ENCODE assay signal across 23 cellular contexts in the genomic region with DNA sequence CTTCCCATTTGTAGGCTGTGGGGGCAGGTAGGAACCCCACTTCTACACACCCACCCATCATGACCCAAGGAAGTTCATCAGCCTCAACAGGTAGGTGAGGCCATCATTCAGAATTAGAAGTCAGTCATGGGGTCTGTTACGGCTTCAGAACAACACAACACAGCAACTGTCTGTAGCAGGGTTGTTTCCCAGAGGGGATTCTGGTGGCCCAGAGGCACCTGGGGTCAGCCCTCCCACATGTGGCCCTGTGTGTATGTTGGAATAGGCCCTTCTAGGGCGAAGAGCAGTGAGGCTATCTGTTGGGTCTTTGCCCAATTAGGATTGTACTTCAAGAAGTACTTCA. TPM values are rescaled to one million over a fixed set of nuclear protein-coding genes. Genes with fewer than 3 reads are reported as not detected.
DNase-seq lines count a peak whose midpoint lies in the region; ATAC-seq and TF ChIP-seq lines count a peak whose summit lies in the region.
"Had no signal": no experiment of that assay in that cellular context is flagged by ENCODE, and none has a peak within 500 bp of the region (broad histone marks: within the 10 kb centered on the region; RNA-seq: fewer than 3 reads in every experiment).

No MANE protein-coding gene starts in this region.

- peaks cover 35% of the 10 kb centered on the region for H3K4me1 Mint-ChIP-seq in activated naive CD4-positive, alpha-beta T cell treated with anti-CD3 and anti-CD28 coated beads for 36 hours (ENCODE audit: low read depth)
- H3K4me1 Mint-ChIP-seq in T-helper 17 cell (peaks cover 44% of the 10 kb centered on the region), immature natural killer cell (peaks cover 24 to 28% of the 10 kb centered on the region in 2 donors), type B pancreatic cell (ENCODE audit: unreplicated experiment) (peaks cover 3% of the 10 kb centered on the region)

- intact Hi-C loops in activated naive CD4-positive, alpha-beta T cell treated with anti-CD3 and anti-CD28 coated beads for 36 hours (cut with micrococcal nuclease): no loop called here

- H3K36me3 Mint-ChIP-seq in activated naive CD4-positive, alpha-beta T cell treated with anti-CD3 and anti-CD28 coated beads for 36 hours (ENCODE audit: low read depth): peaks cover 39% of the 10 kb centered on the region
- H3K36me3 Mint-ChIP-seq in T-helper 17 cell (ENCODE audit: low read depth) (peaks cover 2% of the 10 kb centered on the region), immature natural killer cell (peaks cover 0 to 11% (median 5%) of the 10 kb centered on the region in 3 donors), type B pancreatic cell (peaks cover 4% of the 10 kb centered on the region)

- no peaks in the 10 kb centered on the region for H3K9me3 ChIP-seq in T-helper 17 cell (ENCODE audit: control insufficient read depth, low read length, poor library complexity, severe bottlenecking)
- H3K9me3 ChIP-seq: suprapubic skin had no signal

- no peaks in the 10 kb centered on the region for H3K9me3 Mint-ChIP-seq in activated naive CD4-positive, alpha-beta T cell treated with anti-CD3 and anti-CD28 coated beads for 36 hours
- H3K9me3 Mint-ChIP-seq in immature natural killer cell (no peaks in the 10 kb centered on the region), type B pancreatic cell (no peaks in the 10 kb centered on the region)

- peak overlapping the region; percentile 36 for H3K4me3 Mint-ChIP-seq in activated naive CD4-positive, alpha-beta T cell treated with anti-CD3 and anti-CD28 coated beads for 36 hours
- H3K4me3 Mint-ChIP-seq in T-helper 17 cell (peak overlapping the region; percentile 94), immature natural killer cell (peak overlapping the region in 3 of 5 donors; percentile 30 to 94 (median 54)), type B pancreatic cell (peak overlapping the region; percentile 34)

- H3K27ac Mint-ChIP-seq in activated naive CD4-positive, alpha-beta T cell treated with anti-CD3 and anti-CD28 coated beads for 36 hours: no peak overlapping the region
- H3K27ac Mint-ChIP-seq in T-helper 17 cell: peak overlapping the region; percentile 66
- peak overlapping the region in 3 of 6 donors; percentile 28 to 48 (median 45) for H3K27ac Mint-ChIP-seq in immature natural killer cell
- H3K27ac Mint-ChIP-seq in type B pancreatic cell: no peak overlapping the region

- no peak for TF ChIP-seq CTCF in type B pancreatic cell (conservative IDR thresholded peaks at IDR 0.05)

- H3K27me3 Mint-ChIP-seq in activated naive CD4-positive, alpha-beta T cell treated with anti-CD3 and anti-CD28 coated beads for 36 hours (ENCODE audit: low read depth): no peaks in the 10 kb centered on the region
- no peaks in the 10 kb centered on the region for H3K27me3 Mint-ChIP-seq in T-helper 17 cell
- H3K27me3 Mint-ChIP-seq in immature natural killer cell (ENCODE audit: low read depth in 3 of 3): peaks cover 6 to 9% (median 7%) of the 10 kb centered on the region in 3 donors
- no peaks in the 10 kb centered on the region for H3K27me3 Mint-ChIP-seq in type B pancreatic cell

- DNase-seq in activated naive CD4-positive, alpha-beta T cell treated with anti-CD3 and anti-CD28 coated beads for 36 hours: no peak
- DNase-seq in activated naive CD4-positive, alpha-beta T cell treated with anti-CD3 and anti-CD28 coated beads, Interleukin-2, amount 50 U/mL, for 16 hours: no peak
- DNase-seq in T-helper 17 cell (no peak), immature natural killer cell (no peak), type B pancreatic cell (ENCODE audit: extremely low spot score, unreplicated experiment) (no peak), EL (no peak)
- DNase-seq: activated CD4-positive, alpha-beta T cell treated with anti-CD3 and anti-CD28 coated beads for 48 hours; activated T-cell treated with anti-CD3 and anti-CD28 coated beads, Interleukin-2, amount 50 U/mL, for 48 hours; caudate nucleus; COR-L47; effector CD4-positive, alpha-beta T cell; GM23248; Kasumi-1; left colon; NCI-H1105 treated with DMSO at 0.1 percent for 48 hours; NCI-H510A; nucleus accumbens; stimulated activated CD4-positive, alpha-beta T cell treated with anti-CD3 and anti-CD28 coated beads, Interleukin-12 subunit alpha, Interleukin-12 subunit beta, amount 100 ng/mL, for 4 hours had no signal

- CTCF ChIA-PET in activated naive CD4-positive, alpha-beta T cell treated with anti-CD3 and anti-CD28 coated beads for 36 hours (lab: Charles Lee): no interaction called here

- no peak for ATAC-seq in T-helper 17 cell
- ATAC-seq in HG03432 (IDR thresholded peaks at IDR 0.05; ENCODE audit: unreplicated experiment): no peak
- no peak for ATAC-seq in GM21717 (IDR thresholded peaks at IDR 0.05; ENCODE audit: unreplicated experiment)
- ATAC-seq: esophagus mucosa, left colon had no signal

RNA-seq across cellular contexts. Expression of a gene that starts 3.4 kb away (rescaled TPM):
- 10 to 100 TPM; 51.0 to 52.8 TPM for total RNA-seq in activated naive CD4-positive, alpha-beta T cell treated with anti-CD3 and anti-CD28 coated beads for 36 hours
- total RNA-seq in T-helper 17 cell: 10 to 100 TPM; 48.1 to 59.0 TPM
- polyA plus RNA-seq in immature natural killer cell: 100 to 1,000 TPM in 2 of 3 donors, 10 to 100 TPM in 1; 94.6 to 116 (median 109) TPM
- total RNA-seq in type B pancreatic cell (ENCODE audit: low replicate concordance): 1.5 and 3.8 TPM in 2 replicates

RNA-seq across cellular contexts. Expression of a gene that starts 6.4 kb away (rescaled TPM):
- total RNA-seq in activated naive CD4-positive, alpha-beta T cell treated with anti-CD3 and anti-CD28 coated beads for 36 hours: 10 to 100 TPM; 41.8 to 44.2 TPM
- total RNA-seq in T-helper 17 cell (10 to 100 TPM; 48.1 to 68.2 TPM), type B pancreatic cell (ENCODE audit: low replicate concordance) (22.2 and 25.4 TPM in 2 replicates)
- polyA plus RNA-seq in immature natural killer cell: 10 to 100 TPM; 11.8 to 21.4 (median 15.8) TPM

RNA-seq across cellular contexts. Expression of a gene that starts 6.6 kb away (rescaled TPM):
- 10 to 100 TPM; 32.4 to 37.7 TPM for total RNA-seq in activated naive CD4-positive, alpha-beta T cell treated with anti-CD3 and anti-CD28 coated beads for 36 hours
- total RNA-seq in T-helper 17 cell: 10 to 100 TPM; 21.2 to 24.9 TPM
- 100 to 1,000 TPM; 127 to 149 (median 129) TPM for polyA plus RNA-seq in immature natural killer cell
- total RNA-seq in type B pancreatic cell (ENCODE audit: low replicate concordance): 74.2 and 85.4 TPM in 2 replicates

RNA-seq across cellular contexts. Expression of a gene that starts 9.5 kb away (rescaled TPM):
- 1 to 10 TPM; 5.7 to 9.7 TPM for total RNA-seq in activated naive CD4-positive, alpha-beta T cell treated with anti-CD3 and anti-CD28 coated beads for 36 hours
- total RNA-seq in T-helper 17 cell (10 to 100 TPM; 12.6 to 13.6 TPM), type B pancreatic cell (ENCODE audit: low replicate concordance) (15.5 and 17.9 TPM in 2 replicates)
- polyA plus RNA-seq in immature natural killer cell: 10 to 100 TPM in 2 of 3 donors, 1 to 10 TPM in 1; 9.7 to 15.2 (median 12.6) TPM

RNA-seq across cellular contexts. Expression of a gene that starts 18.0 kb away (rescaled TPM):
- total RNA-seq in activated naive CD4-positive, alpha-beta T cell treated with anti-CD3 and anti-CD28 coated beads for 36 hours: under 1 TPM; 0.40 to 0.55 TPM
- not detected for total RNA-seq in T-helper 17 cell
- polyA plus RNA-seq in immature natural killer cell: not detected
- 0.43 and 0.60 TPM in 2 replicates for total RNA-seq in type B pancreatic cell (ENCODE audit: low replicate concordance)
- total RNA-seq: HT-29 had no signal

Comparison
In these comparisons a context has a peak if more than half of its experiments do, and no peak if none do; other contexts are left out.
1. H3K4me3 Mint-ChIP-seq: peak in every context shown above with its lines; median percentile 94 in T-helper 17 cell; 54 in immature natural killer cell; 36 in activated naive CD4-positive, alpha-beta T cell treated with anti-CD3 and anti-CD28 coated beads for 36 hours; 34 in type B pancreatic cell.
2. RNA of a gene that starts 3.4 kb away (total RNA-seq): 48.1 to 59.0 TPM in T-helper 17 cell and 51.0 to 52.8 TPM in activated naive CD4-positive, alpha-beta T cell treated with anti-CD3 and anti-CD28 coated beads for 36 hours; 1.5 to 3.8 TPM in type B pancreatic cell; every median in the first group is over 10 times any median in the second.